ENCODE assay signal across 8 cellular contexts in the genomic region with DNA sequence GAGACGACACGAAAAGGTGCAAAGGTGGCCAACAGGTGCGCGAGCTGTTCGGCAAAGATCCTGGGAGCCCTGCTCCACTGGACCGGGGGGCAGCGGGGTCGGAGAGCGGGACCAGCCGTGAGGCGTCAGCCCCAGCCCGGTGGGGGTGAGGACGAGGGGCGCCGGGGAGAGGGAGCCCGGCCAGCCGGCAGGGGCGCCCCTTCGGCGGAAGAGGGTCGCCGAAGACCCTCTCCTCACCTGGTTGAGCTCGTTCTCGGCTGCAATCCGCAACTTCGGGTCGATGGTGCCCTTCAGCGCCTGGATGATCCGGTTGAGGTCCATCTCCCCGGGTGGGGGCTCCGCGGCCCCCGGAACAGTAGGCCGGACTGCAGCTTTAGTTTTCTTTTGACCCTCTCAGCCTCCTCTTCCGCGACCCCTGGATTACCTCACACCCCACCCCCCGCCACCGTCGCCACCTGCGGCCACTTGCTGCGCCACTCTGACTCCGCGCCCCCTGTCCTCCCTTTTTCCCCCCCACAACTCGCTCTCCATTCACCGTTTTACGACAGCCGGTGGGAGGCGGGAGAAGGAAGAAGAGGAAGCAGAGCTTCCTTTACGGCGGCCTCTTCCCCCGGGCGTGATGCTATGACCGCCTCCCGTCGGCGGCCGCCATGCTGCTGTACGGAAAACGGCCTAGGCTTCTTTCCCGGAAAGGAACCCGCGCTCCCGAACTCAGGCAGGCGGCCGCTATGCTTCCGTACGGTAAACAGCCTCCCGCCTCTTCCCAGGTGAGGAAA. TPM values are rescaled to one million over a fixed set of nuclear protein-coding genes. Genes with fewer than 3 reads are reported as not detected.
DNase-seq lines count a peak whose midpoint lies in the region; ATAC-seq and TF ChIP-seq lines count a peak whose summit lies in the region.

Gene IPO8, minus strand, starts transcription at position 543 of the 776 bp plus-strand sequence. Its CDS starts 222 bp downstream, at position 321.

- peak; percentile 95 for DNase-seq in GM13977 (ENCODE audit: low spot score)
- DNase-seq in NCI-H146 treated with DMSO at 0.1 percent for 48 hours (lab: John Stamatoyannopoulos, UW; ENCODE audit: unreplicated experiment): peak; percentile 93
- DNase-seq in amniotic stem cell (lab: John Stamatoyannopoulos, UW): peak; percentile 82
- DNase-seq in left cardiac atrium: peak; percentile 96
- peak; percentile 88 for DNase-seq in prostate gland (ENCODE audit: low spot score)

- H3K4me3 Mint-ChIP-seq in T-helper 1 cell treated with Interleukin-12 subunit alpha and Interleukin-12 subunit beta and Interleukin-4 antibody, amounts not matched to agents 30 μg/mL and 1 μg/mL, for 36 hours: peak within 1 kb of the TSS; percentile 98

- peak within 1 kb of the TSS; percentile 74 to 77 for H3K27ac ChIP-seq in prostate gland
- peak within 1 kb of the TSS; percentile 83 for H3K27ac ChIP-seq in urinary bladder (ENCODE audit: low read depth)

- under 1% methylated on average over 68 of the region's 68 CpGs for WGBS in prostate gland
- under 1% methylated on average over 68 of the region's 68 CpGs for WGBS in urinary bladder

- TF ChIP-seq CTCF in GM13977 (IDR thresholded peaks at IDR 0.05; ENCODE audit: extremely low read depth, insufficient read depth, missing control alignments) (peak; percentile 21), prostate gland (IDR thresholded peaks at IDR 0.05) (peak in 3 of 4 experiments; percentile 7 to 39 (median 10))

- no peaks in the 10 kb centered on the region for H3K9me3 Mint-ChIP-seq in T-helper 1 cell treated with Interleukin-12 subunit alpha and Interleukin-12 subunit beta and Interleukin-4 antibody, amounts not matched to agents 30 μg/mL and 1 μg/mL, for 36 hours

- H3K4me1 Mint-ChIP-seq in T-helper 1 cell treated with Interleukin-12 subunit alpha and Interleukin-12 subunit beta and Interleukin-4 antibody, amounts not matched to agents 30 μg/mL and 1 μg/mL, for 36 hours (ENCODE audit: low read depth): peaks cover 28% of the 10 kb centered on the region

- intact Hi-C loops in left cardiac atrium (cut with DNase I) (loop anchor here in 1 of 2 donors (5.0 kb wide), 1 partner anchor 62 kb away; no protein-coding TSS in a partner anchor), prostate gland (cut with DNase I) (loop anchor here (5.0 to 10.0 kb wide), 3 partner anchors 57 to 911 kb away; partner anchors contain the start of genes CAPRIN2 and TMTC1)

- H3K36me3 ChIP-seq in prostate gland (no peaks in the 10 kb centered on the region), urinary bladder (ENCODE audit: insufficient read depth) (no peaks in the 10 kb centered on the region)

- H3K4me1 ChIP-seq in prostate gland (replicated peaks): peaks cover 5% of the 10 kb centered on the region
- H3K4me1 ChIP-seq in urinary bladder (ENCODE audit: insufficient read depth): no peaks in the 10 kb centered on the region

- H3K9me3 ChIP-seq in prostate gland: no peaks in the 10 kb centered on the region

- ATAC-seq in HG02884 (IDR thresholded peaks at IDR 0.05; ENCODE audit: unreplicated experiment) (peak; percentile 74), left cardiac atrium (peak; percentile 97)

- H3K27ac Mint-ChIP-seq in T-helper 1 cell treated with Interleukin-12 subunit alpha and Interleukin-12 subunit beta and Interleukin-4 antibody, amounts not matched to agents 30 μg/mL and 1 μg/mL, for 36 hours: peak within 1 kb of the TSS; percentile 94

- H3K4me3 ChIP-seq in prostate gland: peak within 1 kb of the TSS; percentile 85 to 87
- peak within 1 kb of the TSS; percentile 95 for H3K4me3 ChIP-seq in urinary bladder (ENCODE audit: low read depth, low read length)

- no peaks in the 10 kb centered on the region for H3K27me3 ChIP-seq in prostate gland (replicated peaks; ENCODE audit: insufficient read depth)

- no peak for TF ChIP-seq POLR2A in prostate gland (IDR thresholded peaks at IDR 0.05)

- in situ Hi-C loops in GM13977 (cut with MboI; ENCODE audit: low pct_unique_long_range_greater_than_20kb, low sequenced_read_pairs, unreplicated experiment): no loop called here

- H3K27me3 Mint-ChIP-seq in T-helper 1 cell treated with Interleukin-12 subunit alpha and Interleukin-12 subunit beta and Interleukin-4 antibody, amounts not matched to agents 30 μg/mL and 1 μg/mL, for 36 hours (ENCODE audit: low read depth): peaks cover 11% of the 10 kb centered on the region

- peaks cover 6% of the 10 kb centered on the region for H3K36me3 Mint-ChIP-seq in T-helper 1 cell treated with Interleukin-12 subunit alpha and Interleukin-12 subunit beta and Interleukin-4 antibody, amounts not matched to agents 30 μg/mL and 1 μg/mL, for 36 hours (ENCODE audit: low read depth)

RNA-seq across cellular contexts. Expression of gene IPO8, which starts in this region (rescaled TPM):
- total RNA-seq in left cardiac atrium (10 to 100 TPM; 21.9 to 28.5 TPM), prostate gland (10 to 100 TPM; 31.9 to 40.3 TPM), urinary bladder (63.0 TPM)
- polyA plus RNA-seq in urinary bladder: 28.2 TPM

Comparison
In these comparisons a context has a peak if more than half of its experiments do, and no peak if none do; other contexts are left out.
1. Peak in every context shown above with its lines: DNase-seq, ATAC-seq, H3K4me3 ChIP-seq and H3K27ac ChIP-seq.